In the genomic region with DNA sequence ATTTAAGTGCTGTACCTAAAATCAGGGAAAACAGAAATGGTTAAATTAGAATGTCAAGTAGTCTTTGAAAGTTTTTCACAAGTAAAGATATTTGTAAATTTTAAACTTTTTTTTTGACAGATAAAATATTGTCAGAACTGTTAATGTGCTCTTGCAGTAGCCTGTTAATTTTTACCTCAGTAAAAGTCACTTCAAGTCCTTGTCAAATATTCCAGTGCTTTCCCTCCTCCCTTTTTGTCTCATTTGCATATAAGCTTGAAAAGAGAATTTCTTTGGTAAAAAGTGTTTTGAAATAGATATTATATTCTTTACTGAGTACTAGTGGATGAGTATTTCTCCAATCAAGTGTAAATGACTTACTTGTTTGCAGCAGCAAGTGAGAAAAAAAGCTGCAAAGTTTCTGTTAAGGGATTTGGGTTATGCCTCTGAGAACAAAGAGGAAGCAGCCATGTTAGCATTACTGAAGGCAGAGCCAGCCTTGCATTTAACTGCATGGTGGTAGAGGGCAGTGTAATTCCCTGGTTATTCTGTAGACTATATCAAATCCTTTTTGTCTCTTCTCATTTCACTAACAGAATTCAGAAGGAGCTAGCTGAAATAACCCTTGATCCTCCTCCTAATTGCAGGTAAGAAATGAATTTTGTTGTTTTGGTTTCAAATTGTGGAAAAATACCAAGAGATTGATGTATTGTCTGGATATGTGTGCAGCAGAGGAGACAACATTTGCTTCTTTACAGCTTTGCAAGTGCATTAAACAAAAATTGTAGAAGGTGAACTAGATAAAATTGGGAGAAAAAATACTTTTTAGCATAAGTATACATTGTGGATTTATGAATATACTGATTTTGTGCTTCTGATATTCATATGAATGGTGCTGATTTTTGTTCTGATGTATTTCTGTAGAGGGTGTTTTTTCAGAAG, we compare ENCODE assay signal across 9 cellular contexts. TPM values are rescaled to one million over a fixed set of nuclear protein-coding genes. Genes with fewer than 3 reads are reported as not detected.
DNase-seq lines count a peak whose midpoint lies in the region; ATAC-seq, FAIRE-seq and TF ChIP-seq lines count a peak whose summit lies in the region.
"Had no signal": no experiment of that assay in that cellular context is flagged by ENCODE, and none has a peak within 500 bp of the region (broad histone marks: within the 10 kb centered on the region; RNA-seq: fewer than 3 reads in every experiment).

No MANE protein-coding gene starts in this region.

- POLR2A ChIA-PET in CD4-positive, alpha-beta memory T cell (lab: Charles Lee; ENCODE audit: partially characterized antibody), result no interaction called here

- FAIRE-seq in TTC549 (lab: Jason Lieb, UNC), result peak; percentile 89

- H3K27ac ChIP-seq in CD4-positive, alpha-beta memory T cell (ENCODE audit: low read depth, low read length), result no peak overlapping the region
- H3K27ac ChIP-seq in parathyroid adenoma, result no peak overlapping the region
- H3K27ac ChIP-seq: upper lobe of left lung had no signal

- DNase-seq in CD4-positive, alpha-beta memory T cell, result peak; percentile 26 to 49 (median 41)
- DNase-seq in NCI-H2029 (lab: John Stamatoyannopoulos, UW) (peak; percentile 28), fibroblast of the aortic adventitia (ENCODE audit: low read depth) (peak; percentile 70)
- no peak for DNase-seq in activated CD8-positive, alpha-beta memory T cell treated with anti-CD3 and anti-CD28 coated beads, Interleukin-2, amount 50 U/mL, for 4 hours

- H3K27ac Mint-ChIP-seq in CD4-positive, alpha-beta memory T cell, result peak overlapping the region in 3 of 7 donors; percentile 0 to 14 (median 14)

- H3K27me3 Mint-ChIP-seq in CD4-positive, alpha-beta memory T cell, result no peaks in the 10 kb centered on the region

- H3K79me2 ChIP-seq in parathyroid adenoma, result peaks cover 11% of the 10 kb centered on the region

- H3K36me3 Mint-ChIP-seq in CD4-positive, alpha-beta memory T cell, result peaks cover 4 to 15% of the 10 kb centered on the region in 2 donors

- H3K9ac ChIP-seq in parathyroid adenoma, result no peak overlapping the region

- H2AFZ ChIP-seq in parathyroid adenoma, result peak overlapping the region; percentile 26

- H3K36me3 ChIP-seq in CD4-positive, alpha-beta memory T cell (ENCODE audit: insufficient read depth, low read length), result no peaks in the 10 kb centered on the region
- no peaks in the 10 kb centered on the region for H3K36me3 ChIP-seq in parathyroid adenoma (ENCODE audit: control insufficient read depth, insufficient read depth, low read length)
- H3K36me3 ChIP-seq: upper lobe of left lung had no signal

- TF ChIP-seq CTCF in fibroblast of the aortic adventitia (IDR thresholded peaks at IDR 0.05; ENCODE audit: insufficient read depth, low read length) (peak; percentile 50), parathyroid adenoma (IDR thresholded peaks at IDR 0.05) (peak; percentile 31)

- peak overlapping the region; percentile 20 for H3K4me2 ChIP-seq in parathyroid adenoma (ENCODE audit: low read length)

- no peak overlapping the region for H3K4me3 ChIP-seq in CD4-positive, alpha-beta memory T cell (ENCODE audit: low read length in 2 of 2)
- peak overlapping the region; percentile 8 for H3K4me3 ChIP-seq in fibroblast of the aortic adventitia (ENCODE audit: low read depth, low read length)
- H3K4me3 ChIP-seq in parathyroid adenoma (ENCODE audit: low read depth, low read length), result no peak overlapping the region
- H3K4me3 ChIP-seq: upper lobe of left lung had no signal

- peaks cover 34 to 58% (median 43%) of the 10 kb centered on the region in 4 donors for H3K4me1 Mint-ChIP-seq in CD4-positive, alpha-beta memory T cell

- ATAC-seq in GM18511 (IDR thresholded peaks at IDR 0.05; ENCODE audit: unreplicated experiment) (peak; percentile 39), HG02973 (IDR thresholded peaks at IDR 0.05; ENCODE audit: unreplicated experiment) (peak; percentile 37)

- H3K9me3 Mint-ChIP-seq in CD4-positive, alpha-beta memory T cell, result no peaks in the 10 kb centered on the region

- no peaks in the 10 kb centered on the region for H3K27me3 ChIP-seq in CD4-positive, alpha-beta memory T cell (ENCODE audit: insufficient read depth, low read length)
- H3K27me3 ChIP-seq in parathyroid adenoma (ENCODE audit: control insufficient read depth, insufficient read depth, low read length), result no peaks in the 10 kb centered on the region
- H3K27me3 ChIP-seq: upper lobe of left lung had no signal

- H3K4me3 Mint-ChIP-seq in CD4-positive, alpha-beta memory T cell, result peak overlapping the region in 5 of 8 donors; percentile 22 to 67 (median 45)

- intact Hi-C loops in CD4-positive, alpha-beta memory T cell (cut with micrococcal nuclease), result loop anchor here (1.0 to 10.0 kb wide), 5 partner anchors 74 to 1734 kb away; a partner anchor contains a TSS

- peaks cover 35% of the 10 kb centered on the region for H3K4me1 ChIP-seq in CD4-positive, alpha-beta memory T cell (ENCODE audit: insufficient read depth, low read length)
- H3K4me1 ChIP-seq in parathyroid adenoma, result peaks cover 31% of the 10 kb centered on the region

- H3K9me3 ChIP-seq in CD4-positive, alpha-beta memory T cell (ENCODE audit: control insufficient read depth in 1 of 2, low read length in 2 of 2), result no peaks in the 10 kb centered on the region
- no peaks in the 10 kb centered on the region for H3K9me3 ChIP-seq in parathyroid adenoma (ENCODE audit: control insufficient read depth, low read length)
- H3K9me3 ChIP-seq: upper lobe of left lung had no signal

- CTCF ChIA-PET in CD4-positive, alpha-beta memory T cell (lab: Charles Lee; ENCODE audit: partially characterized antibody), result interaction anchor here (0.6 to 2.3 kb wide), 5 partner anchors 10 to 1943 kb away, joined by 3 to 7 read pairs (median 3); no protein-coding TSS in a partner anchor

RNA-seq across cellular contexts. Expression of a gene that starts 3.3 kb away (rescaled TPM):
- 10 to 100 TPM; 25.0 to 27.0 TPM for total RNA-seq in CD4-positive, alpha-beta memory T cell
- polyA plus RNA-seq in CD4-positive, alpha-beta memory T cell, result 10 to 100 TPM; 45.2 to 55.0 TPM
- 26.8 and 172 TPM in 2 replicates for total RNA-seq in fibroblast of the aortic adventitia (ENCODE audit: low replicate concordance)
